Comparison of ENCODE assay signal across 8 cellular contexts in the genomic region with DNA sequence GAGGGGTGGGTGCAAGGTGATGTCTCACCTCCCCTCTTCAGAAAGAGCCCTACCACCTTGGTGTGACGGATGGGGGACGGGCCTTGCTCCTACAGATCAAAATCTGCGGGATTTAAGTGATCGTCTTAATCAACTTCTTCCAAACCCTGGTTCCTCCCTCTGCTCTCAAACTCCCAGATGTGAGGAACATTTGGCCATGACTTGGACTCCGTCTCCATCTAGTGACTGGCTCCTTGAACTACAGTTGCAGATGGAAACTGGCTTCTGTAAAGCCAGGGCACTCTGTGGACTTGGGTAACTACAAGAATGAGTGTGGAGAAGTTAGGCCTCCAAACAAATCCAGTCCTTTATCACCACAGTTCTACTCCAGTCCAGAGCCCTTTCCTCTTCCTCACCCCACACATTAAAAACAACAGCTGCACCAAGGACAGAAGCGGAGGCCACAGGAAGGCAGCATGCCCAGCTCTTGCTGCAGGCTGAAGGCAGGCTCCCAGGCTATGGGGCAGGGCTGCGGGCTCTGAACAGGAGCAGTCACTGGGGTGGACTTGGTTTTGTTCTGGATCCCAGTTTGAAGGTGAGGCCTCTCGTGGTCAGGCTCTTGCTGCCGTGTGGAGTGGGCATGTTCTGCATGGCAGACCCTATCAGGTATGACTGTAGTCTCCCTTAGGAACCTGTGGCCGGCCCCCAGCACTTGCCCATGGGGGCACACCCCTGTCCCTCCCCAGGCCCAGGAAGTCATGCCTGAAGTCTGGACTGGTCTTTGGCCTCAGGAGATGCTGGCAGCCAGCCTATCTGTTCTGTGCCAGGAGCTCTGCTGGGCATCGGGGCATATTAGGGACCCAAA.
DNase-seq lines count a peak whose midpoint lies in the region; ATAC-seq, FAIRE-seq and TF ChIP-seq lines count a peak whose summit lies in the region.

No MANE protein-coding gene starts in this region.

- H3K4me3 ChIP-seq in H7 (ENCODE audit: insufficient read depth, low read depth, low read length) (no peak overlapping the region), RWPE2 (ENCODE audit: severe bottlenecking) (no peak overlapping the region), mesenchymal stem cell (ENCODE audit: insufficient read depth in 1 of 2, low read depth in 1 of 2, low read length in 2 of 2) (no peak overlapping the region)

- H3K18ac ChIP-seq in mesenchymal stem cell (ENCODE audit: low read depth in 1 of 2, low read length in 2 of 2) = no peak overlapping the region

- H3K23ac ChIP-seq in mesenchymal stem cell (ENCODE audit: low read length in 2 of 2) = no peak overlapping the region

- H2BK15ac ChIP-seq in mesenchymal stem cell (ENCODE audit: low read depth, poor library complexity, severe bottlenecking) = no peak overlapping the region

- H4K91ac ChIP-seq in mesenchymal stem cell (ENCODE audit: low read length) = no peak overlapping the region

- peak overlapping the region; percentile 1 for H3K9ac ChIP-seq in mesenchymal stem cell (ENCODE audit: low read length)

- H4K8ac ChIP-seq in mesenchymal stem cell (ENCODE audit: low read length) = no peak overlapping the region

- no peak overlapping the region for H3K4me2 ChIP-seq in mesenchymal stem cell (ENCODE audit: low read length, poor library complexity, severe bottlenecking)

- no peak overlapping the region for H2AFZ ChIP-seq in mesenchymal stem cell (ENCODE audit: low read depth, low read length)

- H3K9me3 ChIP-seq in RWPE2 (ENCODE audit: severe bottlenecking) = no peaks in the 10 kb centered on the region
- H3K9me3 ChIP-seq in mesenchymal stem cell (ENCODE audit: control insufficient read depth, low read length) = no peaks in the 10 kb centered on the region

- H3K79me1 ChIP-seq in mesenchymal stem cell (replicated peaks; ENCODE audit: low read length, poor library complexity, severe bottlenecking) = no peaks in the 10 kb centered on the region

- peak; percentile 74 for ATAC-seq in RWPE2 (ENCODE audit: low read depth)

- H3K27me3 ChIP-seq in H7 (ENCODE audit: control insufficient read depth, insufficient read depth, low read length) = no peaks in the 10 kb centered on the region
- no peaks in the 10 kb centered on the region for H3K27me3 ChIP-seq in RWPE2 (ENCODE audit: insufficient read depth, poor library complexity, severe bottlenecking)
- peaks cover 0 to 6% of the 10 kb centered on the region in 2 experiments for H3K27me3 ChIP-seq in mesenchymal stem cell (ENCODE audit: control insufficient read depth in 1 of 2, insufficient read depth in 1 of 2, low read length in 2 of 2)

- no peak overlapping the region for H2BK12ac ChIP-seq in mesenchymal stem cell (ENCODE audit: low read length in 2 of 2)

- H3K4ac ChIP-seq in mesenchymal stem cell (ENCODE audit: low read depth in 1 of 2, low read length in 2 of 2) = no peak overlapping the region

- no peak overlapping the region for H3K27ac ChIP-seq in 22Rv1
- no peak overlapping the region for H3K27ac ChIP-seq in RWPE2 (ENCODE audit: poor library complexity, severe bottlenecking)
- no peak overlapping the region for H3K27ac ChIP-seq in mesenchymal stem cell (ENCODE audit: low read length, poor library complexity, severe bottlenecking)

- CTCF ChIA-PET in GM10248 (lab: Yijun Ruan, JAX) = interaction anchor here (0.6 to 1.3 kb wide), 3 partner anchors 11 to 852 kb away, joined by 3 to 5 read pairs (median 3); no protein-coding TSS in a partner anchor

- H3K36me3 ChIP-seq in H7 (replicated peaks; ENCODE audit: control insufficient read depth, insufficient read depth, low read length) (no peaks in the 10 kb centered on the region), RWPE2 (ENCODE audit: low read depth) (no peaks in the 10 kb centered on the region), mesenchymal stem cell (ENCODE audit: control insufficient read depth in 1 of 2, insufficient read depth in 2 of 2, low read depth in 1 of 2, low read length in 2 of 2) (no peaks in the 10 kb centered on the region)

- H2BK5ac ChIP-seq in mesenchymal stem cell (ENCODE audit: low read depth, low read length, poor library complexity, severe bottlenecking) = no peak overlapping the region

- 49% methylated on average over 10 of the region's 11 CpGs for WGBS in mesenchymal stem cell

- no peak overlapping the region for H2BK120ac ChIP-seq in mesenchymal stem cell (ENCODE audit: low read depth, low read length)

- FAIRE-seq in endometrium (lab: Jason Lieb, UNC) = peak; percentile 77

- no peak overlapping the region for H2AK5ac ChIP-seq in mesenchymal stem cell (ENCODE audit: low read length, severe bottlenecking)

- POLR2A ChIA-PET in GM10248 (lab: Yijun Ruan, JAX) = no interaction called here

- H3K4me1 ChIP-seq in RWPE2 (ENCODE audit: insufficient read depth, poor library complexity, severe bottlenecking) = no peaks in the 10 kb centered on the region
- peaks cover 4% of the 10 kb centered on the region for H3K4me1 ChIP-seq in mesenchymal stem cell (ENCODE audit: control insufficient read depth, insufficient read depth, low read depth, low read length)

- no peak overlapping the region for H3K14ac ChIP-seq in mesenchymal stem cell (ENCODE audit: low read length in 2 of 2)

- peak; percentile 88 for TF ChIP-seq CTCF in 22Rv1 (IDR thresholded peaks at IDR 0.05)
- peak; percentile 90 for TF ChIP-seq CTCF in GM10248 (IDR thresholded peaks at IDR 0.05; ENCODE audit: control extremely low read depth, extremely low read depth, low read depth, missing control alignments)
- peak; percentile 90 for TF ChIP-seq CTCF in LNCAP (IDR thresholded peaks at IDR 0.05)
- peak; percentile 79 for TF ChIP-seq CTCF in RWPE2 (IDR thresholded peaks at IDR 0.05; ENCODE audit: poor library complexity, severe bottlenecking)

- peak; percentile 59 for DNase-seq in GM10248 (ENCODE audit: extremely low spot score)
- DNase-seq in H7 = peak; percentile 72
- no peak for DNase-seq in RWPE2 (ENCODE audit: low spot score)
- DNase-seq in mesenchymal stem cell = peak; percentile 9
- DNase-seq in NCI-H2227 (lab: John Stamatoyannopoulos, UW; ENCODE audit: unreplicated experiment) = no peak

Comparison
In these comparisons a context has a peak if more than half of its experiments do, and no peak if none do; other contexts are left out.
1. DNase-seq: peak in GM10248 (single experiment), H7 (single experiment) and mesenchymal stem cell (single experiment); none in RWPE2 (single experiment) and NCI-H2227 (single experiment).
2. Peak in every context shown above with its lines, with median percentiles within 50 percentile points of each other: CTCF ChIP-seq.